ENCODE assay signal across 1 cellular context in genomic region chr22:40463017-40463631, GRCh38.
A peak's percentile ranks its signal among the peaks of the same experiment; 100 is the strongest.
TF ChIP-seq lines count a peak whose summit lies in the region.

No MANE protein-coding gene starts in this region.

TF ChIP-seq in K562, 482 proteins besides CTCF, POLR2A, EP300 and RAD21 (continued from another document):
- TF ChIP-seq CREB5 (CRISPR knock-in tag; IDR thresholded peaks at IDR 0.05): no peak
- no peak for TF ChIP-seq MCM7 (IDR thresholded peaks at IDR 0.05)
- TF ChIP-seq MYC (IDR thresholded peaks at IDR 0.05; ENCODE audit: low read depth, low read length): 0 out of 2 replicates have a peak, but pooled peaks have one; percentile 14
- TF ChIP-seq MYC (CRISPR knock-in tag; IDR thresholded peaks at IDR 0.05; ENCODE audit: borderline replicate concordance, low read depth): no peak
- TF ChIP-seq ZNF23 (CRISPR knock-in tag; IDR thresholded peaks at IDR 0.05): no peak
- TF ChIP-seq ZNF407 (IDR thresholded peaks at IDR 0.05; ENCODE audit: low read depth): peak; percentile 62; the same call in 1 of the 2 replicates
- no peak for TF ChIP-seq TGIF2 (CRISPR knock-in tag; IDR thresholded peaks at IDR 0.05)
- peak; percentile 11; the same call in 1 of the 2 replicates for TF ChIP-seq PHF8 (IDR thresholded peaks at IDR 0.05; ENCODE audit: borderline replicate concordance, low read length)
- 0 out of 2 replicates have a peak, but pooled peaks have one; percentile 15 for TF ChIP-seq CXXC5 (CRISPR knock-in tag; IDR thresholded peaks at IDR 0.05)
- TF ChIP-seq GABPA (tag; conservative IDR thresholded peaks at IDR 0.05; ENCODE audit: low read depth): peak; percentile 57
- TF ChIP-seq HDAC1 (IDR thresholded peaks at IDR 0.05): 0 out of 4 replicates have a peak, but pooled peaks of 1 of the 2 experiments have one; percentile 12
- TF ChIP-seq ZNF76 (CRISPR knock-in tag; IDR thresholded peaks at IDR 0.05; ENCODE audit: borderline replicate concordance): no peak
- no peak for TF ChIP-seq HDAC2 (IDR thresholded peaks at IDR 0.05)
- peak; percentile 35; the same call in 1 of the 2 replicates for TF ChIP-seq EGR1 (conservative IDR thresholded peaks at IDR 0.05)
- 0 out of 2 replicates have a peak, but pooled peaks have one; percentile 31 for TF ChIP-seq SUPT5H (IDR thresholded peaks at IDR 0.05)
- peak; percentile 37 for TF ChIP-seq RBFOX2 (IDR thresholded peaks at IDR 0.05; ENCODE audit: low read depth, low read length)
- TF ChIP-seq ZNF766 (CRISPR knock-in tag; conservative IDR thresholded peaks at IDR 0.05): 0 out of 2 replicates have a peak, but pooled peaks have one; percentile 19
- no peak for TF ChIP-seq ZZZ3 (IDR thresholded peaks at IDR 0.05)
- peak; percentile 66; the same call in 1 of the 2 replicates for TF ChIP-seq ZBTB7A (IDR thresholded peaks at IDR 0.05; ENCODE audit: borderline replicate concordance, control insufficient read depth, low read depth, low read length)
